12 cellular contexts compared by ENCODE assay signal in the genomic region with DNA sequence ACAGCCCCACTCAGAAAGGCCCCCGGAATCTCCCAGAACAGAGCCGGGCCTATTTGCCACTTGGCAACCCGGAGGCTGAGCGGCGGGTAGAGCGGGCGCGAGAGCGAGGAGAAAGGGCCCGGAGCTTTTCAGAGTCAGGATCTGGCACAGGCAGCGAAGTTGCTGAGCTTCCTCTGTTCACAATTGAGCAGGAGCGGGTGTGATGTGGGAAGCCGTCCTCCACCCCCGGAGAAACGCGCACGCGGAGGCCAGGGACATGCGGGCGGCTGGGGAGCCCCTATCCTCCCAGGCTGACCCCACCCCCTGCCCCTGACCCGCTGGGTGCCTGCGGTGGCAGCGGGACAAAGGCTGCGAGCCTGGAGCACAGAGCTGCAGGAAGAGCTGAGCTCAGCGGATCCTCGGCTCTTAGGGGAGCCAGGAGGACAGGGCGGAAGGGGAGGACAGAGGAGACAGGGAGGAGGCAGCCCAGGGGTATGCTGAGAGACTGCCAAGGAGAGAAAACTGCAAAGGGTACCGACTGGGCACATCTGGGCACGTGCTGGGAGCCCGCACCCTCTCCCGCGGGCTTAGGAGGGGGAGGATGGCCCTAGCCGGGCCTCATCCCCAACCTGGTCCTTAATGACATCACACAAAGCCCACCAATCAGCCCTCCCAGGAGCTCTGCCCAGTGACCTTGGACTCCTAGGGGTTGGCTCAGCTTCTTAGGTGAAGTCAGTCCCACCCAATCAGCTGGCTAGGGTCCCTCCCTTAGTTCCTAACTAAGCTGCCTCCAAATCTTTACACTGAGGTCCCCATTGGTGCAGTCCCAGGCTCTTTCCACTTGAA. TPM values are rescaled to one million over a fixed set of nuclear protein-coding genes. Genes with fewer than 3 reads are reported as not detected.
A peak's percentile ranks its signal among the peaks of the same experiment; 100 is the strongest.
DNase-seq lines count a peak whose midpoint lies in the region; ATAC-seq and TF ChIP-seq lines count a peak whose summit lies in the region.
"Had no signal": no experiment of that assay in that cellular context is flagged by ENCODE, and none has a peak within 500 bp of the region (broad histone marks: within the 10 kb centered on the region; RNA-seq: fewer than 3 reads in every experiment).

No MANE protein-coding gene starts in this region.

- H4K20me1 ChIP-seq in GM23338 (replicated peaks; ENCODE audit: insufficient read depth), result peaks cover 11% of the 10 kb centered on the region

- H2AFZ ChIP-seq in GM23338, result peak overlapping the region; percentile 28; the same call in 1 of the 2 replicates
- no peak overlapping the region for H2AFZ ChIP-seq in trophoblast cell (ENCODE audit: insufficient read depth, low read length, poor library complexity)

- H3K4me1 ChIP-seq in GM23338 (ENCODE audit: insufficient read depth), result peaks cover 35% of the 10 kb centered on the region
- no peaks in the 10 kb centered on the region for H3K4me1 ChIP-seq in trophoblast cell (ENCODE audit: control insufficient read depth in 1 of 2, insufficient read depth in 2 of 2, low read length in 2 of 2)
- H3K4me1 ChIP-seq in gastrocnemius medialis, result peaks cover 11 to 18% of the 10 kb centered on the region in 2 donors

- H3K27ac Mint-ChIP-seq in GM23338, result no peak overlapping the region; the same call in 1 of the 2 replicates
- peak overlapping the region; percentile 87 for H3K27ac Mint-ChIP-seq in activated CD4-positive, alpha-beta memory T cell treated with anti-CD3 and anti-CD28 coated beads for 36 hours

- H4K8ac ChIP-seq in trophoblast cell (ENCODE audit: low read depth, low read length), result no peak overlapping the region

- no peak overlapping the region for H2BK120ac ChIP-seq in trophoblast cell (ENCODE audit: insufficient read depth, low read length, poor library complexity)

- H3K4me2 ChIP-seq in GM23338, result peak overlapping the region; percentile 70
- H3K4me2 ChIP-seq in trophoblast cell (ENCODE audit: low read length), result no peak overlapping the region

- no peaks in the 10 kb centered on the region for H3K79me1 ChIP-seq in trophoblast cell (ENCODE audit: low read length)

- no peak overlapping the region for H3K14ac ChIP-seq in trophoblast cell (ENCODE audit: low read length)

- peak overlapping the region; percentile 47 for H3K4me3 Mint-ChIP-seq in GM23338
- H3K4me3 Mint-ChIP-seq in activated CD4-positive, alpha-beta memory T cell treated with anti-CD3 and anti-CD28 coated beads for 36 hours, result no peak overlapping the region

- no peak overlapping the region for H3K18ac ChIP-seq in trophoblast cell (ENCODE audit: low read length)

- H3K9me3 Mint-ChIP-seq in GM23338, result no peaks in the 10 kb centered on the region
- no peaks in the 10 kb centered on the region for H3K9me3 Mint-ChIP-seq in activated CD4-positive, alpha-beta memory T cell treated with anti-CD3 and anti-CD28 coated beads for 36 hours
- H3K9me3 Mint-ChIP-seq: naive B cell had no signal

- no peak overlapping the region for H3K23ac ChIP-seq in trophoblast cell (ENCODE audit: low read length)

- in situ Hi-C loops in gastrocnemius medialis (cut with MboI; ENCODE audit: low sequenced_read_pairs in 4 of 4), result no loop called here

- 0 out of 3 replicates have a peak, but pooled peaks cover under 1% of the 10 kb centered on the region for H3K36me3 Mint-ChIP-seq in GM23338 (ENCODE audit: low read depth)
- H3K36me3 Mint-ChIP-seq in activated CD4-positive, alpha-beta memory T cell treated with anti-CD3 and anti-CD28 coated beads for 36 hours, result peaks cover 5% of the 10 kb centered on the region
- H3K36me3 Mint-ChIP-seq: naive B cell had no signal

- no peak overlapping the region for H2AK5ac ChIP-seq in trophoblast cell (ENCODE audit: low read length)

- H4K91ac ChIP-seq in trophoblast cell (ENCODE audit: low read depth, low read length), result no peak overlapping the region

- peak; percentile 91 for DNase-seq in GM23338 (ENCODE audit: low spot score)
- DNase-seq in activated CD4-positive, alpha-beta memory T cell treated with anti-CD3 and anti-CD28 coated beads for 36 hours, result no peak
- peak; percentile 88 for DNase-seq in iPS DF 19.7 (ENCODE audit: low read depth, low spot score)
- peak; percentile 34 to 66 for DNase-seq in trophoblast cell
- no peak for DNase-seq in amniotic stem cell (lab: John Stamatoyannopoulos, UW)
- no peak for DNase-seq in gastrocnemius medialis
- DNase-seq: brain microvascular endothelial cell, foreskin keratinocyte, naive B cell, NCI-H187 had no signal

- H3K4me3 ChIP-seq in GM23338 (peak overlapping the region; percentile 34), trophoblast cell (ENCODE audit: low read depth, low read length) (no peak overlapping the region), gastrocnemius medialis (no peak overlapping the region)

- no peak overlapping the region for H2BK5ac ChIP-seq in trophoblast cell (ENCODE audit: low read depth, low read length, poor library complexity)

- no peak overlapping the region for H4K12ac ChIP-seq in trophoblast cell (ENCODE audit: low read depth, low read length)

- H3K4ac ChIP-seq in trophoblast cell (ENCODE audit: low read depth, low read length), result no peak overlapping the region

- no peaks in the 10 kb centered on the region for H3K9me3 ChIP-seq in trophoblast cell (ENCODE audit: insufficient read depth, low read depth, low read length)
- H3K9me3 ChIP-seq in gastrocnemius medialis, result no peaks in the 10 kb centered on the region

- H3K27me3 ChIP-seq in GM23338 (ENCODE audit: insufficient read depth) (no peaks in the 10 kb centered on the region), trophoblast cell (ENCODE audit: insufficient read depth, low read length) (no peaks in the 10 kb centered on the region), gastrocnemius medialis (peaks cover 0 to 7% (median 0%) of the 10 kb centered on the region in 3 donors)
- H3K27me3 ChIP-seq: brain microvascular endothelial cell had no signal

- intact Hi-C loops in activated CD4-positive, alpha-beta memory T cell treated with anti-CD3 and anti-CD28 coated beads for 36 hours (cut with micrococcal nuclease), result loop anchor here (2.0 kb wide), 1 partner anchor 13 kb away; no protein-coding TSS in a partner anchor
- intact Hi-C loops in gastrocnemius medialis (cut with DNase I; ENCODE audit: low total_unique reads), result no loop called here

- no CpG with 5 or more reads among the region's 33 CpGs for WGBS in trophoblast cell (ENCODE audit: extremely low coverage, insufficient coverage, insufficient read length)

- H3K27ac ChIP-seq in GM23338 (ENCODE audit: low read depth), result peak overlapping the region; percentile 13; the same call in 1 of the 2 replicates
- H3K27ac ChIP-seq in trophoblast cell (ENCODE audit: low read depth, low read length), result no peak overlapping the region
- no peak overlapping the region for H3K27ac ChIP-seq in gastrocnemius medialis
- H3K27ac ChIP-seq: brain microvascular endothelial cell, foreskin keratinocyte had no signal

- H3K9ac ChIP-seq in trophoblast cell (ENCODE audit: low read length), result no peak overlapping the region

- peaks cover 15% of the 10 kb centered on the region for H3K27me3 Mint-ChIP-seq in GM23338 (ENCODE audit: insufficient read depth, low read depth, poor library complexity)
- no peaks in the 10 kb centered on the region for H3K27me3 Mint-ChIP-seq in activated CD4-positive, alpha-beta memory T cell treated with anti-CD3 and anti-CD28 coated beads for 36 hours
- H3K27me3 Mint-ChIP-seq: naive B cell had no signal

- no peak overlapping the region for H2BK12ac ChIP-seq in trophoblast cell (ENCODE audit: low read length)

- peaks cover 2% of the 10 kb centered on the region; the same call in 1 of the 2 replicates for H3F3A ChIP-seq in GM23338 (replicated peaks; ENCODE audit: low read depth)

- TF ChIP-seq CTCF in GM23338 (conservative IDR thresholded peaks at IDR 0.05; ENCODE audit: low read depth in 2 of 2) (no peak), gastrocnemius medialis (IDR thresholded peaks at IDR 0.05 in 4 of 5, conservative IDR thresholded peaks at IDR 0.05 in 1 of 5) (no peak)

- ATAC-seq in GM23338 (peak; percentile 91), GM18519 (IDR thresholded peaks at IDR 0.05; ENCODE audit: low FRiP score, unreplicated experiment) (no peak), gastrocnemius medialis (no peak)
- ATAC-seq: foreskin keratinocyte, Panc1 had no signal

- H3K79me2 ChIP-seq in GM23338 (replicated peaks; ENCODE audit: insufficient read depth) (peaks cover 50% of the 10 kb centered on the region), trophoblast cell (ENCODE audit: control insufficient read depth, insufficient read depth, low read length, poor library complexity) (no peaks in the 10 kb centered on the region)

- peaks cover 52% of the 10 kb centered on the region for H3K4me1 Mint-ChIP-seq in GM23338
- H3K4me1 Mint-ChIP-seq in activated CD4-positive, alpha-beta memory T cell treated with anti-CD3 and anti-CD28 coated beads for 36 hours (ENCODE audit: low read depth), result peaks cover 88% of the 10 kb centered on the region

- no peaks in the 10 kb centered on the region for H3K9me2 ChIP-seq in GM23338 (ENCODE audit: insufficient read depth)

- CTCF ChIA-PET in activated CD4-positive, alpha-beta memory T cell treated with anti-CD3 and anti-CD28 coated beads for 36 hours (lab: Charles Lee), result interaction anchor here (1.0 to 3.3 kb wide), 4 partner anchors 11 to 42 kb away, joined by 3 to 31 read pairs (median 16); no protein-coding TSS in a partner anchor

- no peaks in the 10 kb centered on the region for H3K36me3 ChIP-seq in GM23338 (ENCODE audit: insufficient read depth)
- no peaks in the 10 kb centered on the region for H3K36me3 ChIP-seq in trophoblast cell (ENCODE audit: control insufficient read depth in 1 of 2, insufficient read depth in 2 of 2, low read length in 2 of 2)
- no peaks in the 10 kb centered on the region for H3K36me3 ChIP-seq in gastrocnemius medialis
- H3K36me3 ChIP-seq: brain microvascular endothelial cell had no signal

- TF ChIP-seq POLR2A in gastrocnemius medialis (IDR thresholded peaks at IDR 0.05), result no peak

- POLR2A ChIA-PET in activated CD4-positive, alpha-beta memory T cell treated with anti-CD3 and anti-CD28 coated beads for 36 hours (lab: Charles Lee), result interaction anchor here (1.2 to 2.5 kb wide), 3 partner anchors 8 to 14 kb away, joined by 3 to 13 read pairs (median 6); a partner anchor contains a TSS

TF ChIP-seq in GM23338, 12 proteins besides CTCF, POLR2A, EP300 and RAD21 (continues in another document):
- TF ChIP-seq CREB1 (CRISPR knock-in tag; IDR thresholded peaks at IDR 0.05; ENCODE audit: low read depth) (peak; percentile 86), POLR2AphosphoS5 (IDR thresholded peaks at IDR 0.05; ENCODE audit: low read depth) (peak; percentile 42; the same call in 1 of the 2 replicates), NANOG (IDR thresholded peaks at IDR 0.05; ENCODE audit: borderline replicate concordance) (no peak)

RNA-seq across cellular contexts. Expression of a gene that starts 9.3 kb away (rescaled TPM):
- total RNA-seq in GM23338 (2014; rRNA removed; shearing (Covaris generic)), result 26.6 and 34.3 TPM in 2 replicates
- 4.6 and 5.3 TPM in 2 replicates for polyA plus RNA-seq in GM23338 (2016; fragmentation: Nextera tagmentation; extraction: Ambion mirVana)
- 10 to 100 TPM; 56.6 to 58.7 TPM for total RNA-seq in activated CD4-positive, alpha-beta memory T cell treated with anti-CD3 and anti-CD28 coated beads for 36 hours
- 0.44 and 0.56 TPM in 2 replicates for polyA plus RNA-seq in trophoblast cell (2013)
- total RNA-seq in gastrocnemius medialis, result under 1 TPM; 0.23 to 0.49 (median 0.36) TPM

Comparison
In these comparisons a context has a peak if more than half of its experiments do, and no peak if none do; other contexts are left out.
1. DNase-seq: peak in GM23338 (single experiment), iPS DF 19.7 (single experiment) and trophoblast cell (2 of 2); none in activated CD4-positive, alpha-beta memory T cell treated with anti-CD3 and anti-CD28 coated beads for 36 hours (single experiment), amniotic stem cell (single experiment) and gastrocnemius medialis (0 of 2).
2. RNA of a gene that starts 9.3 kb away (total RNA-seq): 56.6 to 58.7 TPM in activated CD4-positive, alpha-beta memory T cell treated with anti-CD3 and anti-CD28 coated beads for 36 hours and 26.6 to 34.3 TPM in GM23338; 0.23 to 0.49 TPM in gastrocnemius medialis; every median in the first group is over 10 times any median in the second.